32 cellular contexts compared by ENCODE assay signal in genomic region chr7:98496618-98497017, GRCh38.
"Had no signal": no experiment of that assay in that cellular context is flagged by ENCODE, and none has a peak within 500 bp of the region (broad histone marks: within the 10 kb centered on the region; RNA-seq: fewer than 3 reads in every experiment).

No MANE protein-coding gene starts in this region.

- ATAC-seq: activated naive CD4-positive, alpha-beta T cell treated with anti-CD3 and anti-CD28 coated beads, Interleukin-2, amount 50 U/mL, for 72 hours; activated naive CD8-positive, alpha-beta T cell treated with anti-CD3 and anti-CD28 coated beads, Interleukin-2, amount 50 U/mL, for 24 hours; activated T-cell treated with anti-CD3 and anti-CD28 coated beads, Interleukin-2, amount 50 U/mL, for 4 hours; activated T-cell treated with anti-CD3 and anti-CD28 coated beads, Interleukin-2, amount 50 U/mL, for 72 hours; activated T-helper 17 cell treated with anti-CD3 and anti-CD28 coated beads, Interleukin-2, amount 50 U/mL, for 72 hours; body of pancreas had no signal

- DNase-seq: activated effector memory CD4-positive, alpha-beta T cell treated with anti-CD3 and anti-CD28 coated beads, Interleukin-2, amount 50 U/mL, for 16 hours; activated effector memory CD4-positive, alpha-beta T cell treated with Interleukin-2 at 50 U/mL for 16 hours; activated gamma-delta T cell; activated gamma-delta T cell treated with Interleukin-2 at 50 U/mL for 16 hours; activated naive CD4-positive, alpha-beta T cell treated with anti-CD3 and anti-CD28 coated beads for 36 hours; activated naive CD4-positive, alpha-beta T cell treated with anti-CD3 and anti-CD28 coated beads, Interleukin-2, amount 10 ng/mL, durations not matched to agents 7 days and 5 days; activated naive CD4-positive, alpha-beta T cell treated with anti-CD3 and anti-CD28 coated beads, Interleukin-2, amount 50 U/mL, for 16 hours; activated naive CD4-positive, alpha-beta T cell treated with Interleukin-2 at 50 U/mL for 16 hours; activated naive CD8-positive, alpha-beta T cell treated with anti-CD3 and anti-CD28 coated beads for 36 hours; activated naive CD8-positive, alpha-beta T cell treated with anti-CD3 and anti-CD28 coated beads, Interleukin-2, amount 10 ng/mL, durations not matched to agents 7 days and 5 days; activated naive CD8-positive, alpha-beta T cell treated with anti-CD3 and anti-CD28 coated beads, Interleukin-2, amount 50 U/mL, for 24 hours; activated T-cell treated with anti-CD3 and anti-CD28 coated beads, Interleukin-2, amount 50 U/mL, for 1 hour; activated T-cell treated with anti-CD3 and anti-CD28 coated beads, Interleukin-2, amount 50 U/mL, for 24 hours; activated T-cell treated with anti-CD3 and anti-CD28 coated beads, Interleukin-2, amount 50 U/mL, for 4 hours; activated T-cell treated with anti-CD3 and anti-CD28 coated beads, Interleukin-2, amount 50 U/mL, for 48 hours; activated T-cell treated with anti-CD3 and anti-CD28 coated beads, Interleukin-2, amount 50 U/mL, for 72 hours; adrenal gland; amniotic stem cell; amygdala; anterior cingulate cortex; body of pancreas; brain microvascular endothelial cell; caudate nucleus; central memory CD4-positive, alpha-beta T cell; cerebellar nuclear complex had no signal

- FAIRE-seq: astrocyte, bronchial epithelial cell had no signal

- H3K4me3 ChIP-seq: adrenal gland, ascending aorta, body of pancreas, breast epithelium, cardiac muscle cell had no signal

- H3K36me3 ChIP-seq: adrenal gland, ascending aorta, brain microvascular endothelial cell, breast epithelium, cardiac muscle cell had no signal

- H3K27me3 ChIP-seq: adrenal gland, ascending aorta, body of pancreas, brain microvascular endothelial cell, breast epithelium, cardiac muscle cell had no signal

- H3K27ac ChIP-seq: adrenal gland, ascending aorta, body of pancreas, brain microvascular endothelial cell, breast epithelium, cardiac muscle cell had no signal

- H3K4me1 ChIP-seq: adrenal gland, ascending aorta, body of pancreas, breast epithelium had no signal
